8 cellular contexts compared by ENCODE assay signal in genomic region chr12:114684098-114684869, GRCh38. TPM values are rescaled to one million over a fixed set of nuclear protein-coding genes. Genes with fewer than 3 reads are reported as not detected.
A peak's percentile ranks its signal among the peaks of the same experiment; 100 is the strongest.
DNase-seq lines count a peak whose midpoint lies in the region; ATAC-seq and TF ChIP-seq lines count a peak whose summit lies in the region.

TBX3 (minus strand) TSS chr12:114684175; CDS start chr12:114683200, 975 bp downstream.

- H4K20me1 ChIP-seq in hepatocyte (ENCODE audit: insufficient read depth, poor library complexity, severe bottlenecking): peaks cover 39% of the 10 kb centered on the region

- H3K4me2 ChIP-seq in hepatocyte: peak within 1 kb of the TSS; percentile 88

- no peaks in the 10 kb centered on the region for H3K9me2 ChIP-seq in hepatocyte (replicated peaks; ENCODE audit: insufficient read depth)

- peak within 1 kb of the TSS; percentile 82 for H3K4me3 ChIP-seq in brain microvascular endothelial cell (ENCODE audit: low read depth, low read length)
- peak within 1 kb of the TSS; percentile 90 for H3K4me3 ChIP-seq in hepatocyte
- H3K4me3 ChIP-seq in psoas muscle: peak within 1 kb of the TSS; percentile 78

- peak; percentile 71 for TF ChIP-seq CTCF in brain microvascular endothelial cell (IDR thresholded peaks at IDR 0.05; ENCODE audit: low read depth, low read length, missing control alignments)
- TF ChIP-seq CTCF in hepatocyte (IDR thresholded peaks at IDR 0.05; ENCODE audit: poor library complexity): peak; percentile 58
- TF ChIP-seq CTCF in psoas muscle (IDR thresholded peaks at IDR 0.05): peak; percentile 49

- peaks cover 23% of the 10 kb centered on the region for H3K27me3 ChIP-seq in brain microvascular endothelial cell (replicated peaks)
- H3K27me3 ChIP-seq in hepatocyte: no peaks in the 10 kb centered on the region
- H3K27me3 ChIP-seq in psoas muscle (ENCODE audit: insufficient read depth in 3 of 3, low read length in 2 of 3): peaks cover 0 to 34% (median 7%) of the 10 kb centered on the region in 3 donors

- H3K36me3 ChIP-seq in brain microvascular endothelial cell (replicated peaks) (no peaks in the 10 kb centered on the region), hepatocyte (replicated peaks; ENCODE audit: insufficient read depth, low read depth) (peaks cover 5% of the 10 kb centered on the region), psoas muscle (ENCODE audit: insufficient read depth in 1 of 2, low read depth in 1 of 2) (peaks cover 0 to 16% of the 10 kb centered on the region in 2 donors)

- 1% methylated on average over 53 of the region's 76 CpGs for WGBS in hepatocyte (ENCODE audit: low lambda C conversion rate, missing lambda C conversion rate)
- WGBS in psoas muscle, 3 donors: 0 to 1% (median 1%) methylated on average over 45 to 76 of the region's 76 CpGs

- H3K27ac ChIP-seq in brain microvascular endothelial cell: peak within 1 kb of the TSS; percentile 66
- peak within 1 kb of the TSS; percentile 97 for H3K27ac ChIP-seq in hepatocyte
- peak within 1 kb of the TSS; percentile 90 for H3K27ac ChIP-seq in psoas muscle

- peaks cover 36% of the 10 kb centered on the region for H3K4me1 ChIP-seq in hepatocyte (ENCODE audit: insufficient read depth)
- H3K4me1 ChIP-seq in psoas muscle: peaks cover 9% of the 10 kb centered on the region

- no peaks in the 10 kb centered on the region for H3K9me3 ChIP-seq in hepatocyte (ENCODE audit: low read depth)
- no peaks in the 10 kb centered on the region for H3K9me3 ChIP-seq in psoas muscle

- DNase-seq in DMS153 treated with DMSO at 0.1 percent for 48 hours (lab: John Stamatoyannopoulos, UW; ENCODE audit: unreplicated experiment) (peak; percentile 97), LoVo (ENCODE audit: low spot score) (peak; percentile 100), brain microvascular endothelial cell (peak; percentile 97), hepatocyte (ENCODE audit: low spot score) (peak; percentile 99), psoas muscle (peak; percentile 96 to 97), GF-D8 (lab: John Stamatoyannopoulos, UW) (no peak)

- intact Hi-C loops in psoas muscle (cut with DNase I): loop anchor here in 1 of 2 donors (10.0 kb wide), 1 partner anchor 541 kb away; no protein-coding TSS in a partner anchor

- peaks cover 88% of the 10 kb centered on the region for H3K79me2 ChIP-seq in hepatocyte

- ATAC-seq in SK-N-SH treated with all-trans-retinoic acid at 6 μM for 48 hours (peak; percentile 85), psoas muscle (peak; percentile 89 to 92 (median 90)), GM19351 (IDR thresholded peaks at IDR 0.05; ENCODE audit: unreplicated experiment) (no peak)

- H2AFZ ChIP-seq in hepatocyte: peak within 1 kb of the TSS; percentile 3

- in situ Hi-C loops in brain microvascular endothelial cell (cut with HindIII; ENCODE audit: low pct_ligation_motif_present, low sequenced_read_pairs): loop anchor here (25.0 kb wide), 1 partner anchor 478 kb away; no protein-coding TSS in a partner anchor

TF ChIP-seq in SK-N-SH treated with all-trans-retinoic acid at 6 μM for 48 hours, 23 proteins besides CTCF, POLR2A, EP300 and RAD21 (continues in another document):
- TF ChIP-seq CREB5 (CRISPR knock-in tag; IDR thresholded peaks at IDR 0.05; ENCODE audit: low read depth) (no peak), ISL1 (CRISPR knock-in tag; IDR thresholded peaks at IDR 0.05) (no peak), BACH2 (CRISPR knock-in tag; IDR thresholded peaks at IDR 0.05; ENCODE audit: borderline replicate concordance) (no peak), ZNF565 (CRISPR knock-in tag; conservative IDR thresholded peaks at IDR 0.05; ENCODE audit: low read depth) (no peak), ZC3H10 (CRISPR knock-in tag; IDR thresholded peaks at IDR 0.05) (no peak), RARB (CRISPR knock-in tag; IDR thresholded peaks at IDR 0.05) (no peak), TOX (CRISPR knock-in tag; IDR thresholded peaks at IDR 0.05; ENCODE audit: borderline replicate concordance) (no peak), POU6F1 (CRISPR knock-in tag; IDR thresholded peaks at IDR 0.05; ENCODE audit: borderline replicate concordance, low read depth) (no peak), ZNF8 (CRISPR knock-in tag; IDR thresholded peaks at IDR 0.05) (no peak), ARNTL (CRISPR knock-in tag; IDR thresholded peaks at IDR 0.05; ENCODE audit: borderline replicate concordance, low read depth) (no peak), TSHZ2 (CRISPR knock-in tag; IDR thresholded peaks at IDR 0.05) (peak; percentile 24; the same call in 1 of the 2 replicates), ZFP30 (CRISPR knock-in tag; IDR thresholded peaks at IDR 0.05) (no peak), ZFP3 (CRISPR knock-in tag; IDR thresholded peaks at IDR 0.05) (peak; percentile 98), TCF4 (CRISPR knock-in tag; IDR thresholded peaks at IDR 0.05; ENCODE audit: borderline replicate concordance) (peak; percentile 49; the same call in 1 of the 2 replicates), PPARA (CRISPR knock-in tag; IDR thresholded peaks at IDR 0.05; ENCODE audit: borderline replicate concordance) (no peak), GLIS3 (CRISPR knock-in tag; IDR thresholded peaks at IDR 0.05) (no peak), SNAI2 (CRISPR knock-in tag; IDR thresholded peaks at IDR 0.05) (no peak), ESRRG (CRISPR knock-in tag; IDR thresholded peaks at IDR 0.05) (no peak), PATZ1 (CRISPR knock-in tag; IDR thresholded peaks at IDR 0.05; ENCODE audit: borderline replicate concordance) (no peak), ZNF70 (CRISPR knock-in tag; IDR thresholded peaks at IDR 0.05) (0 out of 2 replicates have a peak, but pooled peaks have one; percentile 26), OSR1 (CRISPR knock-in tag; IDR thresholded peaks at IDR 0.05) (no peak)

RNA-seq across cellular contexts. Expression of gene TBX3, which starts in this region (rescaled TPM):
- total RNA-seq in hepatocyte: 133 and 142 TPM in 2 replicates
- polyA plus RNA-seq in hepatocyte: 108 and 109 TPM in 2 replicates
- 10 to 100 TPM in 3 of 4 donors, 1 to 10 TPM in 1; 7.4 to 50.8 (median 30.8) TPM for total RNA-seq in psoas muscle
- polyA plus RNA-seq in psoas muscle: 10 to 100 TPM in 1 of 3 donors, 1 to 10 TPM in 2; 5.0 to 15.8 (median 9.8) TPM
